1 cellular context compared by ENCODE assay signal in genomic region chr11:47189100-47189834, GRCh38.
TF ChIP-seq lines count a peak whose summit lies in the region.

No MANE protein-coding gene starts in this region.

TF ChIP-seq in HepG2, 621 proteins besides CTCF, POLR2A, EP300 and RAD21 (continued from another document):
- TF ChIP-seq NFYC (CRISPR knock-in tag; IDR thresholded peaks at IDR 0.05) (peak; percentile 46), ZNF30 (CRISPR knock-in tag; IDR thresholded peaks at IDR 0.05) (no peak), SIN3A (IDR thresholded peaks at IDR 0.05; ENCODE audit: borderline replicate concordance, low read depth, low read length) (peak; percentile 58; the same call in 1 of the 2 replicates), ELF1 (CRISPR knock-in tag; IDR thresholded peaks at IDR 0.05) (peak; percentile 73; the same call in 1 of the 2 replicates), ATF7 (IDR thresholded peaks at IDR 0.05) (peak; percentile 80), ATF7 (CRISPR knock-in tag; IDR thresholded peaks at IDR 0.05) (peak; percentile 74; the same call in 1 of the 2 replicates), NBN (conservative IDR thresholded peaks at IDR 0.05) (no peak), ESRRA (CRISPR knock-in tag; IDR thresholded peaks at IDR 0.05; ENCODE audit: low read depth) (0 out of 2 replicates have a peak, but pooled peaks have one; percentile 61), NR2C2 (CRISPR knock-in tag; IDR thresholded peaks at IDR 0.05; ENCODE audit: borderline replicate concordance) (peak; percentile 61; the same call in 1 of the 2 replicates), SALL2 (CRISPR knock-in tag; IDR thresholded peaks at IDR 0.05) (no peak), FOSL2 (CRISPR knock-in tag; IDR thresholded peaks at IDR 0.05) (peak; percentile 80), ZNF800 (CRISPR knock-in tag; IDR thresholded peaks at IDR 0.05) (0 out of 2 replicates have a peak, but pooled peaks have one; percentile 25), CEBPG (CRISPR knock-in tag; IDR thresholded peaks at IDR 0.05) (peak; percentile 95), RORA (CRISPR knock-in tag; IDR thresholded peaks at IDR 0.05) (0 out of 2 replicates have a peak, but pooled peaks have one; percentile 64), HNRNPK (IDR thresholded peaks at IDR 0.05; ENCODE audit: low read depth, low read length, poor library complexity, severe bottlenecking) (no peak), ZNF710 (CRISPR knock-in tag; IDR thresholded peaks at IDR 0.05; ENCODE audit: borderline replicate concordance) (peak; percentile 80; the same call in 1 of the 2 replicates), GATAD2A (CRISPR knock-in tag; IDR thresholded peaks at IDR 0.05) (peak; percentile 99), ZNF788 (CRISPR knock-in tag; IDR thresholded peaks at IDR 0.05; ENCODE audit: borderline replicate concordance) (peak; percentile 28; the same call in 1 of the 2 replicates), TBX2 (CRISPR knock-in tag; IDR thresholded peaks at IDR 0.05; ENCODE audit: borderline replicate concordance) (peak; percentile 71; the same call in 1 of the 2 replicates), ZNF644 (CRISPR knock-in tag; IDR thresholded peaks at IDR 0.05; ENCODE audit: low read depth) (0 out of 2 replicates have a peak, but pooled peaks have one; percentile 28), ZIK1 (CRISPR knock-in tag; IDR thresholded peaks at IDR 0.05; ENCODE audit: borderline replicate concordance, low read depth) (no peak), HMG20B (CRISPR knock-in tag; conservative IDR thresholded peaks at IDR 0.05) (peak; percentile 62; the same call in 1 of the 2 replicates), ZNF362 (CRISPR knock-in tag; IDR thresholded peaks at IDR 0.05; ENCODE audit: borderline replicate concordance) (peak; percentile 50; the same call in 1 of the 2 replicates), PLRG1 (conservative IDR thresholded peaks at IDR 0.05) (no peak), ASH2L (IDR thresholded peaks at IDR 0.05; ENCODE audit: insufficient read length, low read depth, low read length) (peak; percentile 72), THAP8 (CRISPR knock-in tag; IDR thresholded peaks at IDR 0.05; ENCODE audit: borderline replicate concordance) (no peak), SMARCE1 (IDR thresholded peaks at IDR 0.05; ENCODE audit: borderline replicate concordance) (no peak), ZNF580 (CRISPR knock-in tag; IDR thresholded peaks at IDR 0.05; ENCODE audit: borderline replicate concordance, low read depth) (0 out of 2 replicates have a peak, but pooled peaks have one; percentile 22), ZNF253 (CRISPR knock-in tag; IDR thresholded peaks at IDR 0.05; ENCODE audit: borderline replicate concordance) (no peak), THYN1 (CRISPR knock-in tag; IDR thresholded peaks at IDR 0.05; ENCODE audit: borderline replicate concordance, low read depth) (no peak), ISL2 (CRISPR knock-in tag; IDR thresholded peaks at IDR 0.05) (peak; percentile 62; the same call in 1 of the 2 replicates), ZNF564 (CRISPR knock-in tag; IDR thresholded peaks at IDR 0.05) (no peak), PRDM10 (CRISPR knock-in tag; IDR thresholded peaks at IDR 0.05; ENCODE audit: low read depth) (peak; percentile 93), NCOR1 (IDR thresholded peaks at IDR 0.05; ENCODE audit: borderline replicate concordance, low read length) (peak; percentile 89), ZNF124 (CRISPR knock-in tag; IDR thresholded peaks at IDR 0.05) (peak; percentile 26; the same call in 1 of the 2 replicates), MEF2D (CRISPR knock-in tag; IDR thresholded peaks at IDR 0.05) (peak; percentile 34; the same call in 1 of the 2 replicates), NONO (IDR thresholded peaks at IDR 0.05) (no peak), NONO (CRISPR knock-in tag; conservative IDR thresholded peaks at IDR 0.05) (peak; percentile 62; the same call in 1 of the 2 replicates), ZNF225 (CRISPR knock-in tag; IDR thresholded peaks at IDR 0.05) (no peak), YEATS2 (CRISPR knock-in tag; IDR thresholded peaks at IDR 0.05; ENCODE audit: borderline replicate concordance) (peak; percentile 49; the same call in 1 of the 2 replicates), PHF21A (CRISPR knock-in tag; IDR thresholded peaks at IDR 0.05) (peak; percentile 95)
